Comparison of ENCODE assay signal across 12 cellular contexts in genomic region chr3:36362973-36363372, GRCh38. TPM values are rescaled to one million over a fixed set of nuclear protein-coding genes. Genes with fewer than 3 reads are reported as not detected.
DNase-seq lines count a peak whose midpoint lies in the region; ATAC-seq and TF ChIP-seq lines count a peak whose summit lies in the region.
"Had no signal": no experiment of that assay in that cellular context is flagged by ENCODE, and none has a peak within 500 bp of the region (broad histone marks: within the 10 kb centered on the region; RNA-seq: fewer than 3 reads in every experiment).

No MANE protein-coding gene starts in this region.

- H3F3A ChIP-seq in GM23248 (ENCODE audit: insufficient read depth), result peaks cover 14% of the 10 kb centered on the region; the same call in 1 of the 2 replicates

- no peak overlapping the region for H2AFZ ChIP-seq in GM23248

- H3K27ac ChIP-seq in GM23248, result peak overlapping the region; percentile 28; the same call in 1 of the 2 replicates
- peak overlapping the region; percentile 74 for H3K27ac ChIP-seq in Panc1 (ENCODE audit: low read length)
- H3K27ac ChIP-seq in vagina, result no peak overlapping the region

- no peaks in the 10 kb centered on the region for H3K79me2 ChIP-seq in GM23248 (ENCODE audit: insufficient read depth)

- POLR2A ChIA-PET in Panc1 (lab: Charles Lee), result no interaction called here

- no peak for TF ChIP-seq POLR2A in vagina (IDR thresholded peaks at IDR 0.05)

- H3K4me2 ChIP-seq in GM23248 (ENCODE audit: unreplicated experiment), result peak overlapping the region; percentile 72

- no peaks in the 10 kb centered on the region for H4K20me1 ChIP-seq in GM23248 (ENCODE audit: insufficient read depth)

- DNase-seq in GM23248, result peak; percentile 79
- DNase-seq in Panc1 (ENCODE audit: low read depth, low spot score), result peak; percentile 76
- DNase-seq in epithelial cell of proximal tubule (ENCODE audit: low read depth), result peak; percentile 73
- DNase-seq in non-pigmented ciliary epithelial cell (ENCODE audit: low read depth), result peak; percentile 53
- no peak for DNase-seq in hippocampal formation (lab: John Stamatoyannopoulos, UW)
- DNase-seq in activated CD4-positive, alpha-beta T cell treated with anti-CD3 and anti-CD28 coated beads for 48 hours, result no peak
- DNase-seq in vagina (ENCODE audit: extremely low spot score in 2 of 2), result no peak
- DNase-seq: activated naive CD8-positive, alpha-beta T cell treated with anti-CD3 and anti-CD28 coated beads, Interleukin-2, amount 50 U/mL, for 24 hours; NCI-H2107; stimulated activated CD4-positive, alpha-beta T cell treated with anti-CD3 and anti-CD28 coated beads, Interleukin-12 subunit alpha, Interleukin-12 subunit beta, amount 100 ng/mL, for 4 hours had no signal

- no peaks in the 10 kb centered on the region for H3K9me3 ChIP-seq in GM23248 (ENCODE audit: low read depth)
- no peaks in the 10 kb centered on the region for H3K9me3 ChIP-seq in Panc1 (ENCODE audit: control insufficient read depth, insufficient read depth, low read depth, low read length)
- H3K9me3 ChIP-seq in vagina, result no peaks in the 10 kb centered on the region

- H3K9ac ChIP-seq in GM23248, result no peak overlapping the region

- WGBS in GM23248 (ENCODE audit: low coverage in 1 of 2, low lambda C conversion rate in 2 of 2, missing lambda C conversion rate in 2 of 2), 2 experiments, result 0 to 2% methylated on average over 2 of the region's 2 CpGs

- no peaks in the 10 kb centered on the region for H3K27me3 ChIP-seq in GM23248 (replicated peaks; ENCODE audit: insufficient read depth)
- H3K27me3 ChIP-seq in Panc1 (ENCODE audit: control insufficient read depth, insufficient read depth, low read length), result no peaks in the 10 kb centered on the region
- no peaks in the 10 kb centered on the region for H3K27me3 ChIP-seq in vagina

- ATAC-seq in Panc1 (peak; percentile 98), HG03521 (IDR thresholded peaks at IDR 0.05; ENCODE audit: unreplicated experiment) (no peak)
- ATAC-seq: activated naive CD8-positive, alpha-beta T cell treated with anti-CD3 and anti-CD28 coated beads, Interleukin-2, amount 50 U/mL, for 24 hours; stimulated activated memory B cell treated with anti-CD40 and anti-IgM and Interleukin-4, amounts not matched to agents 10 μg/mL and 1 μg/mL and 100 μg/mL, for 72 hours had no signal

- BruUV-seq in Panc1 (replicated peaks; lab: Mats Ljungman, UMichigan), result no TSS peak

- no peaks in the 10 kb centered on the region for H3K9me2 ChIP-seq in GM23248 (ENCODE audit: insufficient read depth)

- in situ Hi-C loops in GM23248 (cut with MboI) (no loop called here), Panc1 (cut with HindIII; ENCODE audit: low pct_unique_long_range_greater_than_20kb, low sequenced_read_pairs) (no loop called here)

- H3K4me3 ChIP-seq in GM23248 (0 out of 2 replicates have a peak overlapping the region, but pooled peaks have one; percentile 11), Panc1 (ENCODE audit: low read depth in 2 of 2, low read length in 2 of 2) (peak overlapping the region; percentile 5 to 24; a peak in 2 of 4 replicates), epithelial cell of proximal tubule (ENCODE audit: low read depth, low read length) (no peak overlapping the region), vagina (no peak overlapping the region)

- H3K4me1 ChIP-seq in GM23248 (ENCODE audit: insufficient read depth) (peaks cover 22% of the 10 kb centered on the region), Panc1 (ENCODE audit: control insufficient read depth, insufficient read depth, low read length) (peaks cover 13% of the 10 kb centered on the region), vagina (no peaks in the 10 kb centered on the region)

- intact Hi-C loops in Panc1 (cut with micrococcal nuclease; ENCODE audit: unreplicated experiment), result loop anchor here (10.0 kb wide), 1 partner anchor 228 kb away; no protein-coding TSS in a partner anchor
- intact Hi-C loops in vagina (cut with DNase I), result no loop called here

- CTCF ChIA-PET in Panc1 (lab: Charles Lee), result no interaction called here

- no peak for TF ChIP-seq CTCF in Panc1 (IDR thresholded peaks at IDR 0.05)
- TF ChIP-seq CTCF in epithelial cell of proximal tubule (conservative IDR thresholded peaks at IDR 0.05; ENCODE audit: low read depth, low read length), result no peak
- TF ChIP-seq CTCF in vagina (IDR thresholded peaks at IDR 0.05), result no peak

- H3K36me3 ChIP-seq in GM23248 (ENCODE audit: low read depth), result no peaks in the 10 kb centered on the region
- no peaks in the 10 kb centered on the region for H3K36me3 ChIP-seq in Panc1 (ENCODE audit: control insufficient read depth, insufficient read depth, low read length)
- H3K36me3 ChIP-seq in vagina, result no peaks in the 10 kb centered on the region

RNA-seq across cellular contexts. Expression of gene STAC, which starts 17.3 kb away (rescaled TPM):
- 10.9 and 16.3 TPM in 2 replicates for total RNA-seq in GM23248 (2014; rRNA removed; shearing (Covaris generic))
- 8.3 and 10.5 TPM in 2 replicates for polyA plus RNA-seq in GM23248 (2016; fragmentation: Nextera tagmentation; extraction: Ambion mirVana)
- total RNA-seq in Panc1 (2021; ENCODE audit: unreplicated experiment) (18.8 TPM), epithelial cell of proximal tubule (21.7 and 25.0 TPM in 2 replicates), vagina (3.9 TPM)
- polyA plus RNA-seq in Panc1 (2012; ENCODE audit: insufficient read length), result 18.4 TPM

Comparison
In these comparisons a context has a peak if more than half of its experiments do, and no peak if none do; other contexts are left out.
1. DNase-seq: peak in GM23248 (single experiment), Panc1 (single experiment), epithelial cell of proximal tubule (single experiment) and non-pigmented ciliary epithelial cell (single experiment); none in hippocampal formation (0 of 2), activated CD4-positive, alpha-beta T cell treated with anti-CD3 and anti-CD28 coated beads for 48 hours (single experiment) and vagina (0 of 2).
2. H3K4me3 ChIP-seq: peak in GM23248 (single experiment) and Panc1 (2 of 2); none in epithelial cell of proximal tubule (single experiment) and vagina (0 of 2).